In the genomic region with DNA sequence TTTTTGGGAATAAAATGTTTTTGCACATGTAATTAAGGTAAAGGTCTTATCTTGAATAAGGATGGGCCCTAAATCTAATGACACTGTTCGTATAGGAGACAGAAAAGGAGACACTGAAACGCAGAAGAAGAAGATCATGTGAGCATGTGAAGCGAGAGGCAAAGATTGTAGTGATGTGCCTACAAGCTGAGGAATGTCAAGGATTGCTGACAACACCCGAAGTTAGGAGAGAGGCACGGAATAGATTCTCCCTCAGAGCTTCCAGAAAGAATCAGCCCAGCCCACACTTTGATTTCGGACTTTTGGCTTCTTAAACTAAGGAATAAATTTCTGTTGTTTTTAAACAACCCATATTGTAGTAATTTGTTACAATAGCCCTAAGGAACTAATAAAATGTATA, we compare ENCODE assay signal across 24 cellular contexts. TPM values are rescaled to one million over a fixed set of nuclear protein-coding genes. Genes with fewer than 3 reads are reported as not detected.
"Had no signal": no experiment of that assay in that cellular context is flagged by ENCODE, and none has a peak within 500 bp of the region (broad histone marks: within the 10 kb centered on the region; RNA-seq: fewer than 3 reads in every experiment).

No MANE protein-coding gene starts in this region.

- ATAC-seq: HepG2, K562, T-cell had no signal

- H3K9me3 ChIP-seq: SK-N-SH had no signal

- H3K9ac ChIP-seq: KMS-11, SK-N-SH had no signal

- H3K4me2 ChIP-seq: KMS-11, SK-N-SH had no signal

- H3K9me2 ChIP-seq: SK-N-SH had no signal

- H3K4me3 ChIP-seq: K562 had no signal

- H3K27ac ChIP-seq: KMS-11 had no signal

- DNase-seq: MV-4-11, NCI-H1048, NCI-H1105, NCI-H1417 treated with DMSO at 0.1 percent for 48 hours, NCI-H146, NCI-H1694 treated with DMSO at 0.1 percent for 48 hours, NCI-H1930, NCI-H2081, NCI-H2107, NCI-H226, NCI-H446, NCI-H510A, NCI-H524 treated with DMSO at 0.1 percent for 48 hours, NCI-H69, NCI-H774, Right ventricle myocardium superior, RPMI8226, SK-N-SH, SW 1271, T-cell had no signal

RNA-seq across cellular contexts. Expression of a gene that starts 4.1 kb away (rescaled TPM):
- total RNA-seq: HepG2, K562, T-cell had no signal
- polyA plus RNA-seq: HepG2, IgD-negative memory B cell, K562, SK-N-SH had no signal
